9 cellular contexts compared by ENCODE assay signal in the genomic region with DNA sequence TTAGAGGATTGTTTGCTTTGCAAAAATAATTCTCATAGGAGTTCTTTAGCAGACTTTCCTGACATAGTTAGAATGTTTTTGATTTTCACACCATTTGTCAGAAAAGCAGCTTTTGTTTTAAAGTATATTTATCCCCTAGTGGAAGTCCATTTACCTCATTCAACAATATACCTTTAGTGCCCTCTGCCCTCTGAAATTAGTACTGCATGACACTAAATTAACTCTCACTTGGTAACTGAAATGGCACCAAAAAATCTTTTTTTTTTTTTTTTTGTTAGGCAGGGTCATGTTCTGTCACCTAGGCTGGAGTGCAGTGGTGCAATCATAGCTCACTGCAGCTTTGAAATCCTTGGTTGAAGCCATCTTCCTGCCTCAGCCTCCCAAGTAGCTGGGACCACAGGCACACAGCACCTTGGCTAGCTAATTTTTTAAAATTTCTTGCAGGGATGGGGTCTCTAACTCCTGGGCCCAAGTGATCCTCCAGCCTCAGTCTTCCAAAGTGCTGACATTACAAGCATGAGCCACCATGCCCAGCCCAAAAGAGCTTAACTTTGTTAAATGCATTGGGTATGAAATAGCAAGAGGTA. TPM values are rescaled to one million over a fixed set of nuclear protein-coding genes. Genes with fewer than 3 reads are reported as not detected.
A peak's percentile ranks its signal among the peaks of the same experiment; 100 is the strongest.
DNase-seq lines count a peak whose midpoint lies in the region; ATAC-seq and TF ChIP-seq lines count a peak whose summit lies in the region.
"Had no signal": no experiment of that assay in that cellular context is flagged by ENCODE, and none has a peak within 500 bp of the region (broad histone marks: within the 10 kb centered on the region; RNA-seq: fewer than 3 reads in every experiment).

No MANE protein-coding gene starts in this region.

- H3K4me1 ChIP-seq in MM.1S (ENCODE audit: low read length) (no peaks in the 10 kb centered on the region), breast epithelium (peaks cover 0 to 7% of the 10 kb centered on the region in 2 donors)

- no peak overlapping the region for H3K9ac ChIP-seq in MM.1S (ENCODE audit: low read length)

- H3K27me3 Mint-ChIP-seq in natural killer cell (ENCODE audit: low read depth in 2 of 2) = no peaks in the 10 kb centered on the region

- H3K27ac ChIP-seq in MM.1S (ENCODE audit: low read length) = no peak overlapping the region
- no peak overlapping the region for H3K27ac ChIP-seq in breast epithelium
- H3K27ac ChIP-seq: skin epidermis had no signal

- no peak overlapping the region for H3K4me2 ChIP-seq in MM.1S (ENCODE audit: low read depth, low read length)

- peak; percentile 78 to 90 (median 78) for ATAC-seq in natural killer cell
- ATAC-seq in GM21423 (IDR thresholded peaks at IDR 0.05; ENCODE audit: unreplicated experiment) = no peak

- H3K4me3 Mint-ChIP-seq in natural killer cell = no peak overlapping the region

- H2AFZ ChIP-seq in MM.1S (ENCODE audit: low read length) = no peak overlapping the region

- H3K9me2 ChIP-seq in MM.1S (replicated peaks; ENCODE audit: insufficient read depth, low read length) = no peaks in the 10 kb centered on the region

- peaks cover 0 to 10% of the 10 kb centered on the region in 2 donors for H3K4me1 Mint-ChIP-seq in natural killer cell

- no peaks in the 10 kb centered on the region for H4K20me1 ChIP-seq in MM.1S (ENCODE audit: insufficient read depth, low read length)

- TF ChIP-seq CTCF in MM.1S (IDR thresholded peaks at IDR 0.05; ENCODE audit: low read length) = peak; percentile 63
- TF ChIP-seq CTCF in breast epithelium (IDR thresholded peaks at IDR 0.05) = peak in 2 of 3 donors; percentile 63 to 72
- TF ChIP-seq CTCF in natural killer cell (IDR thresholded peaks at IDR 0.05) = peak; percentile 76

- no peak for TF ChIP-seq POLR2A in breast epithelium (IDR thresholded peaks at IDR 0.05)

- H3F3A ChIP-seq in MM.1S (ENCODE audit: insufficient read depth, low read length) = no peaks in the 10 kb centered on the region

- H3K4me3 ChIP-seq in MM.1S (ENCODE audit: low read length) = no peak overlapping the region
- H3K4me3 ChIP-seq in breast epithelium = no peak overlapping the region
- H3K4me3 ChIP-seq: skin epidermis had no signal

- intact Hi-C loops in breast epithelium (cut with DNase I; ENCODE audit: low total_unique reads) = no loop called here
- intact Hi-C loops in natural killer cell (cut with micrococcal nuclease) = loop anchor here (1.0 kb wide), 2 partner anchors 81 to 98 kb away; no protein-coding TSS in a partner anchor
- intact Hi-C loops in posterior cingulate gyrus (cut with DNase I) = no loop called here

- H3K27ac Mint-ChIP-seq in natural killer cell = no peak overlapping the region

- peak; percentile 62 for DNase-seq in DMS 273 (lab: John Stamatoyannopoulos, UW; ENCODE audit: unreplicated experiment)
- no peak for DNase-seq in DMS 273 treated with DMSO at 0.1 percent for 48 hours (lab: John Stamatoyannopoulos, UW)
- peak; percentile 48 for DNase-seq in MM.1S
- no peak for DNase-seq in breast epithelium (ENCODE audit: low spot score in 2 of 2)
- no peak for DNase-seq in natural killer cell
- DNase-seq in posterior cingulate gyrus = no peak
- no peak for DNase-seq in Ammon's horn (ENCODE audit: low spot score)

- H3K36me3 ChIP-seq in MM.1S (replicated peaks; ENCODE audit: insufficient read depth, low read length) (peaks cover 7% of the 10 kb centered on the region; the same call in 1 of the 2 replicates), breast epithelium (peaks cover 3% of the 10 kb centered on the region)

- H3K27me3 ChIP-seq in MM.1S (replicated peaks; ENCODE audit: insufficient read depth, low read length) (no peaks in the 10 kb centered on the region), breast epithelium (no peaks in the 10 kb centered on the region)

- no peaks in the 10 kb centered on the region for H3K36me3 Mint-ChIP-seq in natural killer cell

- H3K9me3 ChIP-seq in MM.1S (replicated peaks; ENCODE audit: insufficient read depth, low read length) = no peaks in the 10 kb centered on the region
- no peaks in the 10 kb centered on the region for H3K9me3 ChIP-seq in breast epithelium

- H3K79me2 ChIP-seq in MM.1S (ENCODE audit: low read length) = no peaks in the 10 kb centered on the region

- H3K9me3 Mint-ChIP-seq in natural killer cell = no peaks in the 10 kb centered on the region

RNA-seq across cellular contexts. Expression of a gene that starts 13.6 kb away (rescaled TPM):
- total RNA-seq in breast epithelium (10 to 100 TPM; 11.2 to 20.0 (median 17.7) TPM), natural killer cell (10 to 100 TPM in 2 of 3 donors, 1 to 10 TPM in 1; 8.9 to 11.1 (median 10.0) TPM)

RNA-seq across cellular contexts. Expression of a gene that starts 14.3 kb away (rescaled TPM):
- 10 to 100 TPM; 20.8 to 27.7 (median 23.3) TPM for total RNA-seq in breast epithelium
- 10 to 100 TPM; 41.5 to 54.6 (median 41.6) TPM for total RNA-seq in natural killer cell

RNA-seq across cellular contexts. Expression of a gene that starts 58.2 kb away (rescaled TPM):
- not detected for total RNA-seq in breast epithelium
- total RNA-seq in natural killer cell = not detected

Comparison
In these comparisons a context has a peak if more than half of its experiments do, and no peak if none do; other contexts are left out.
1. DNase-seq: peak in DMS 273 (single experiment) and MM.1S (single experiment); none in DMS 273 treated with DMSO at 0.1 percent for 48 hours (single experiment), breast epithelium (0 of 2), natural killer cell (single experiment), posterior cingulate gyrus (0 of 10) and Ammon's horn (single experiment).
2. Peak in every context shown above with its lines, with median percentiles within 50 percentile points of each other: CTCF ChIP-seq.